In genomic region chr17:17403899-17404576, GRCh38 we compare ENCODE assay signal across 9 cellular contexts.
DNase-seq lines count a peak whose midpoint lies in the region; ATAC-seq lines count a peak whose summit lies in the region.
"Had no signal": no experiment of that assay in that cellular context is flagged by ENCODE, and none has a peak within 500 bp of the region (broad histone marks: within the 10 kb centered on the region; RNA-seq: fewer than 3 reads in every experiment).

No MANE protein-coding gene starts in this region.

- peaks cover 75% of the 10 kb centered on the region for H3K4me1 Mint-ChIP-seq in activated naive CD4-positive, alpha-beta T cell treated with anti-CD3 and anti-CD28 coated beads, Interleukin-2, amount 50 U/mL, for 24 hours

- peak overlapping the region; percentile 73 for H3K4me3 Mint-ChIP-seq in activated naive CD4-positive, alpha-beta T cell treated with anti-CD3 and anti-CD28 coated beads, Interleukin-2, amount 50 U/mL, for 24 hours

- H3K27me3 Mint-ChIP-seq in activated naive CD4-positive, alpha-beta T cell treated with anti-CD3 and anti-CD28 coated beads, Interleukin-2, amount 50 U/mL, for 24 hours, result no peaks in the 10 kb centered on the region

- DNase-seq in NAMALWA (ENCODE audit: low spot score), result peak; percentile 50
- DNase-seq in SKM-1 treated with dmso at 0.1 percent for 144 hours (lab: John Stamatoyannopoulos, UW; ENCODE audit: unreplicated experiment), result peak; percentile 32
- peak in 2 of 3 donors; percentile 18 to 30 for DNase-seq in stimulated activated CD4-positive, alpha-beta T cell treated with anti-CD3 and anti-CD28 coated beads, TNF-alpha, amount 100 ng/mL, for 1 hour (ENCODE audit: low read depth in 3 of 3, low spot score in 1 of 3)
- no peak for DNase-seq in mesenteric fat pad (ENCODE audit: low spot score)
- DNase-seq in AG08396 (ENCODE audit: low spot score), result no peak
- DNase-seq: kidney glomerular epithelial cell had no signal

- H3K27ac Mint-ChIP-seq in activated naive CD4-positive, alpha-beta T cell treated with anti-CD3 and anti-CD28 coated beads, Interleukin-2, amount 50 U/mL, for 24 hours, result peak overlapping the region; percentile 88

- no peaks in the 10 kb centered on the region for H3K9me3 Mint-ChIP-seq in activated naive CD4-positive, alpha-beta T cell treated with anti-CD3 and anti-CD28 coated beads, Interleukin-2, amount 50 U/mL, for 24 hours

- no peak for ATAC-seq in HG03175 (IDR thresholded peaks at IDR 0.05; ENCODE audit: unreplicated experiment)
- no peak for ATAC-seq in GM21515 (IDR thresholded peaks at IDR 0.05; ENCODE audit: unreplicated experiment)

- H3K36me3 Mint-ChIP-seq in activated naive CD4-positive, alpha-beta T cell treated with anti-CD3 and anti-CD28 coated beads, Interleukin-2, amount 50 U/mL, for 24 hours, result no peaks in the 10 kb centered on the region

Comparison
In these comparisons a context has a peak if more than half of its experiments do, and no peak if none do; other contexts are left out.
1. DNase-seq: peak in NAMALWA (single experiment), SKM-1 treated with dmso at 0.1 percent for 144 hours (single experiment) and stimulated activated CD4-positive, alpha-beta T cell treated with anti-CD3 and anti-CD28 coated beads, TNF-alpha, amount 100 ng/mL, for 1 hour (2 of 3); none in mesenteric fat pad (single experiment) and AG08396 (single experiment).